24 cellular contexts compared by ENCODE assay signal in genomic region chr12:101749657-101750056, GRCh38. TPM values are rescaled to one million over a fixed set of nuclear protein-coding genes. Genes with fewer than 3 reads are reported as not detected.
DNase-seq lines count a peak whose midpoint lies in the region; ATAC-seq and TF ChIP-seq lines count a peak whose summit lies in the region.
"Had no signal": no experiment of that assay in that cellular context is flagged by ENCODE, and none has a peak within 500 bp of the region (broad histone marks: within the 10 kb centered on the region; RNA-seq: fewer than 3 reads in every experiment).

No MANE protein-coding gene starts in this region.

- no peak overlapping the region for H3K27ac ChIP-seq in heart left ventricle
- H3K27ac ChIP-seq in right atrium auricular region: no peak overlapping the region
- H3K27ac ChIP-seq: gastroesophageal sphincter, PC-9, transverse colon had no signal

- H3K9me3 ChIP-seq in heart left ventricle: no peaks in the 10 kb centered on the region
- H3K9me3 ChIP-seq in right atrium auricular region: no peaks in the 10 kb centered on the region
- H3K9me3 ChIP-seq: gastroesophageal sphincter, transverse colon had no signal

- H3K4me1 ChIP-seq in heart left ventricle: peaks cover 0 to 7% (median 0%) of the 10 kb centered on the region in 12 donors
- no peaks in the 10 kb centered on the region for H3K4me1 ChIP-seq in right atrium auricular region
- H3K4me1 ChIP-seq: gastroesophageal sphincter, transverse colon had no signal

- peak in 3 of 4 donors; percentile 16 to 49 (median 18) for ATAC-seq in heart left ventricle
- ATAC-seq in central memory CD8-positive, alpha-beta T cell (replicated peaks; ENCODE audit: extremely low read depth, poor library complexity, severe bottlenecking): no peak
- ATAC-seq: gastroesophageal sphincter, left lobe of liver had no signal

- 81 to 89% (median 87%) methylated on average over 4 of the region's 4 CpGs for WGBS in heart left ventricle, 4 donors

- H3K27me3 ChIP-seq in heart left ventricle: no peaks in the 10 kb centered on the region
- H3K27me3 ChIP-seq in right atrium auricular region: no peaks in the 10 kb centered on the region
- H3K27me3 ChIP-seq: gastroesophageal sphincter, transverse colon had no signal

- no peaks in the 10 kb centered on the region for H3K9me3 Mint-ChIP-seq in IgD-negative memory B cell
- no peaks in the 10 kb centered on the region for H3K9me3 Mint-ChIP-seq in central memory CD8-positive, alpha-beta T cell
- no peaks in the 10 kb centered on the region for H3K9me3 Mint-ChIP-seq in type B pancreatic cell
- H3K9me3 Mint-ChIP-seq: activated CD4-positive, alpha-beta T cell treated with anti-CD3 and anti-CD28 coated beads, Interleukin-2, amount 10 ng/mL, durations not matched to agents 24 days and 14 days; activated naive CD8-positive, alpha-beta T cell treated with anti-CD3 and anti-CD28 coated beads for 36 hours had no signal

- H3K4me1 Mint-ChIP-seq in IgD-negative memory B cell (peaks cover 17 to 27% (median 17%) of the 10 kb centered on the region in 3 donors), type B pancreatic cell (ENCODE audit: unreplicated experiment) (no peaks in the 10 kb centered on the region)
- H3K4me1 Mint-ChIP-seq in central memory CD8-positive, alpha-beta T cell: peaks cover 7% of the 10 kb centered on the region
- H3K4me1 Mint-ChIP-seq: activated naive CD8-positive, alpha-beta T cell treated with anti-CD3 and anti-CD28 coated beads for 36 hours had no signal

- intact Hi-C loops in heart left ventricle (cut with DNase I): loop anchor here in 3 of 10 donors (10.0 kb wide), 4 partner anchors 75 to 345 kb away; partner anchors contain the start of gene ARL1 (in 1 of the 3)

- TF ChIP-seq CTCF in heart left ventricle (IDR thresholded peaks at IDR 0.05) (no peak), right atrium auricular region (IDR thresholded peaks at IDR 0.05) (no peak), type B pancreatic cell (conservative IDR thresholded peaks at IDR 0.05) (no peak)

- DNase-seq in heart left ventricle: peak in 1 of 5 donors; percentile 25
- no peak for DNase-seq in right atrium auricular region (ENCODE audit: low spot score)
- no peak for DNase-seq in central memory CD8-positive, alpha-beta T cell (ENCODE audit: low spot score in 2 of 2)
- no peak for DNase-seq in type B pancreatic cell (ENCODE audit: extremely low spot score, unreplicated experiment)
- no peak for DNase-seq in dermis blood vessel endothelial cell
- no peak for DNase-seq in GM03348 (ENCODE audit: low spot score)
- no peak for DNase-seq in RPMI8226
- DNase-seq: activated CD4-positive, alpha-beta T cell treated with anti-CD3 and anti-CD28 coated beads, Interleukin-2, amount 10 ng/mL, durations not matched to agents 24 days and 14 days; activated CD8-positive, alpha-beta memory T cell treated with anti-CD3 and anti-CD28 coated beads, Interleukin-2, amount 50 U/mL, for 4 hours; activated effector memory CD4-positive, alpha-beta T cell treated with anti-CD3 and anti-CD28 coated beads, Interleukin-2, amount 50 U/mL, for 16 hours; activated naive CD8-positive, alpha-beta T cell treated with anti-CD3 and anti-CD28 coated beads for 36 hours; mesendoderm; NCI-H510A treated with DMSO at 0.1 percent for 48 hours; NK-92 treated with Interleukin-12 subunit alpha and Interleukin-12 subunit beta, amount 100 ng/mL, for 24 hours; occipital lobe; PC-9; Right ventricle myocardium superior; transverse colon had no signal

- H3K36me3 ChIP-seq in heart left ventricle (peaks cover 0 to 100% (median 92%) of the 10 kb centered on the region in 9 donors), right atrium auricular region (peaks cover 89% of the 10 kb centered on the region)

- no peak overlapping the region for H3K4me3 Mint-ChIP-seq in IgD-negative memory B cell
- no peak overlapping the region for H3K4me3 Mint-ChIP-seq in central memory CD8-positive, alpha-beta T cell
- no peak overlapping the region for H3K4me3 Mint-ChIP-seq in type B pancreatic cell
- H3K4me3 Mint-ChIP-seq: activated CD4-positive, alpha-beta T cell treated with anti-CD3 and anti-CD28 coated beads, Interleukin-2, amount 10 ng/mL, durations not matched to agents 24 days and 14 days; activated naive CD8-positive, alpha-beta T cell treated with anti-CD3 and anti-CD28 coated beads for 36 hours had no signal

- H3K36me3 Mint-ChIP-seq in IgD-negative memory B cell: peaks cover 26% of the 10 kb centered on the region
- H3K36me3 Mint-ChIP-seq in central memory CD8-positive, alpha-beta T cell (ENCODE audit: insufficient read depth): peaks cover 37% of the 10 kb centered on the region
- H3K36me3 Mint-ChIP-seq in type B pancreatic cell: peaks cover 33% of the 10 kb centered on the region

- H3K27ac Mint-ChIP-seq in IgD-negative memory B cell: peak overlapping the region in 2 of 3 donors; percentile 29 to 49
- peak overlapping the region; percentile 82 for H3K27ac Mint-ChIP-seq in central memory CD8-positive, alpha-beta T cell (ENCODE audit: low read depth)
- peak overlapping the region; percentile 35 for H3K27ac Mint-ChIP-seq in type B pancreatic cell
- H3K27ac Mint-ChIP-seq: activated CD4-positive, alpha-beta T cell treated with anti-CD3 and anti-CD28 coated beads, Interleukin-2, amount 10 ng/mL, durations not matched to agents 24 days and 14 days; activated naive CD8-positive, alpha-beta T cell treated with anti-CD3 and anti-CD28 coated beads for 36 hours had no signal

- no peak overlapping the region for H3K4me3 ChIP-seq in heart left ventricle
- no peak overlapping the region for H3K4me3 ChIP-seq in right atrium auricular region
- H3K4me3 ChIP-seq: gastroesophageal sphincter, PC-9, transverse colon had no signal

- TF ChIP-seq POLR2A in heart left ventricle (IDR thresholded peaks at IDR 0.05): no peak

- no peaks in the 10 kb centered on the region for H3K27me3 Mint-ChIP-seq in IgD-negative memory B cell
- H3K27me3 Mint-ChIP-seq in central memory CD8-positive, alpha-beta T cell: no peaks in the 10 kb centered on the region
- no peaks in the 10 kb centered on the region for H3K27me3 Mint-ChIP-seq in type B pancreatic cell
- H3K27me3 Mint-ChIP-seq: activated CD4-positive, alpha-beta T cell treated with anti-CD3 and anti-CD28 coated beads, Interleukin-2, amount 10 ng/mL, durations not matched to agents 24 days and 14 days; activated naive CD8-positive, alpha-beta T cell treated with anti-CD3 and anti-CD28 coated beads for 36 hours had no signal

RNA-seq across cellular contexts. Expression of gene SYCP3, which starts 10.4 kb away (rescaled TPM):
- total RNA-seq in heart left ventricle: not detected
- under 1 TPM in 1 of 2 donors, not detected in 1; 0.04 TPM for polyA plus RNA-seq in heart left ventricle
- not detected for total RNA-seq in right atrium auricular region
- 0.33 TPM for polyA plus RNA-seq in IgD-negative memory B cell
- total RNA-seq in type B pancreatic cell (ENCODE audit: low replicate concordance): 0.07 TPM in 1 of 2 replicates, not detected in the other
- 0.05 TPM in 1 of 2 replicates, not detected in the other for total RNA-seq in dermis blood vessel endothelial cell
- total RNA-seq: dermis microvascular lymphatic vessel endothelial cell, H4, left lobe of liver, Right ventricle myocardium superior, skeletal muscle tissue had no signal

RNA-seq across cellular contexts. Expression of gene CHPT1, which starts 52.2 kb away (rescaled TPM):
- total RNA-seq in heart left ventricle (100 to 1,000 TPM in 4 of 9 donors, 10 to 100 TPM in 5; 84.2 to 208 (median 98.9) TPM), right atrium auricular region (100 to 1,000 TPM in 1 of 2 donors, 10 to 100 TPM in 1; 97.9 to 137 TPM), type B pancreatic cell (ENCODE audit: low replicate concordance) (26.4 and 35.2 TPM in 2 replicates), dermis blood vessel endothelial cell (28.8 and 29.3 TPM in 2 replicates)
- polyA plus RNA-seq in heart left ventricle (100 to 1,000 TPM in 1 of 2 donors, 10 to 100 TPM in 1; 73.5 to 170 TPM), IgD-negative memory B cell (50.9 TPM)
